In genomic region chr5:80248378-80248777, GRCh38 we compare ENCODE assay signal across 13 cellular contexts. TPM values are rescaled to one million over a fixed set of nuclear protein-coding genes. Genes with fewer than 3 reads are reported as not detected.
DNase-seq lines count a peak whose midpoint lies in the region; ATAC-seq and TF ChIP-seq lines count a peak whose summit lies in the region.
"Had no signal": no experiment of that assay in that cellular context is flagged by ENCODE, and none has a peak within 500 bp of the region (broad histone marks: within the 10 kb centered on the region; RNA-seq: fewer than 3 reads in every experiment).

No MANE protein-coding gene starts in this region.

- H3K4me1 ChIP-seq in left ventricle myocardium inferior (peaks cover 55% of the 10 kb centered on the region), esophagus squamous epithelium (peaks cover 28 to 83% (median 40%) of the 10 kb centered on the region in 3 donors), upper lobe of right lung (peaks cover 60% of the 10 kb centered on the region)

- H3K9me3 ChIP-seq in left ventricle myocardium inferior (replicated peaks) (no peaks in the 10 kb centered on the region), esophagus squamous epithelium (no peaks in the 10 kb centered on the region), upper lobe of right lung (no peaks in the 10 kb centered on the region)
- H3K9me3 ChIP-seq: SJSA1 had no signal

- 65 to 75% methylated on average over 2 of the region's 2 CpGs for WGBS in esophagus squamous epithelium, 2 donors

- DNase-seq in left ventricle myocardium inferior (no peak), Right ventricle myocardium superior (no peak), esophagus squamous epithelium (lab: John Stamatoyannopoulos, UW) (no peak), upper lobe of right lung (no peak), NCI-H2171 treated with DMSO at 0.1 percent for 48 hours (lab: John Stamatoyannopoulos, UW) (no peak), retina (no peak)
- DNase-seq: activated CD4-positive, alpha-beta T cell treated with anti-CD3 and anti-CD28 coated beads for 48 hours; GF-D8; Kasumi-1; mesendoderm had no signal

- intact Hi-C loops in left ventricle myocardium inferior (cut with micrococcal nuclease) (no loop called here), Right ventricle myocardium superior (cut with DNase I) (no loop called here), esophagus squamous epithelium (cut with DNase I) (loop anchor here (5.0 kb wide), 1 partner anchor 61 kb away; no protein-coding TSS in a partner anchor), upper lobe of right lung (cut with DNase I) (no loop called here)

- TF ChIP-seq POLR2A in esophagus squamous epithelium (IDR thresholded peaks at IDR 0.05): no peak

- H3K36me3 ChIP-seq in left ventricle myocardium inferior: no peaks in the 10 kb centered on the region
- no peaks in the 10 kb centered on the region for H3K36me3 ChIP-seq in esophagus squamous epithelium
- H3K36me3 ChIP-seq in upper lobe of right lung: no peaks in the 10 kb centered on the region
- H3K36me3 ChIP-seq: SJSA1 had no signal

- no peak for TF ChIP-seq CTCF in left ventricle myocardium inferior (IDR thresholded peaks at IDR 0.05; ENCODE audit: borderline replicate concordance)
- no peak for TF ChIP-seq CTCF in VCaP (conservative IDR thresholded peaks at IDR 0.05)
- TF ChIP-seq CTCF in esophagus squamous epithelium (IDR thresholded peaks at IDR 0.05): no peak
- TF ChIP-seq CTCF in upper lobe of right lung (IDR thresholded peaks at IDR 0.05): no peak

- H3K27ac ChIP-seq in left ventricle myocardium inferior (replicated peaks) (peak overlapping the region; percentile 59), VCaP (peak overlapping the region; percentile 64; the same call in 1 of the 2 replicates), esophagus squamous epithelium (peak overlapping the region; percentile 75 to 89 (median 82)), upper lobe of right lung (no peak overlapping the region)

- no peak overlapping the region for H3K4me3 ChIP-seq in left ventricle myocardium inferior
- H3K4me3 ChIP-seq in esophagus squamous epithelium: no peak overlapping the region
- no peak overlapping the region for H3K4me3 ChIP-seq in upper lobe of right lung
- H3K4me3 ChIP-seq: SJSA1 had no signal

- no peaks in the 10 kb centered on the region for H3K27me3 ChIP-seq in left ventricle myocardium inferior (ENCODE audit: low read depth)
- H3K27me3 ChIP-seq in esophagus squamous epithelium: no peaks in the 10 kb centered on the region
- H3K27me3 ChIP-seq in upper lobe of right lung: no peaks in the 10 kb centered on the region
- H3K27me3 ChIP-seq: SJSA1 had no signal

- no peak for ATAC-seq in Right ventricle myocardium superior (ENCODE audit: poor library complexity)
- no peak for ATAC-seq in upper lobe of right lung
- ATAC-seq in GM21576 (IDR thresholded peaks at IDR 0.05; ENCODE audit: unreplicated experiment): no peak

RNA-seq across cellular contexts. Expression of gene SERINC5, which starts 7.5 kb away (rescaled TPM):
- total RNA-seq in left ventricle myocardium inferior (12.2 TPM), Right ventricle myocardium superior (10.7 TPM), esophagus squamous epithelium (10 to 100 TPM; 33.9 to 65.3 (median 44.6) TPM), upper lobe of right lung (60.4 TPM)
